20 cellular contexts compared by ENCODE assay signal in genomic region chr12:32000373-32001005, GRCh38.
"Had no signal": no experiment of that assay in that cellular context is flagged by ENCODE, and none has a peak within 500 bp of the region (broad histone marks: within the 10 kb centered on the region; RNA-seq: fewer than 3 reads in every experiment).

No MANE protein-coding gene starts in this region.

- H3K27ac ChIP-seq: heart right ventricle, left ventricle myocardium inferior, neural progenitor cell, ovary, SK-N-MC, stomach had no signal

- DNase-seq: activated CD4-positive, alpha-beta T cell treated with anti-CD3 and anti-CD28 coated beads, Interleukin-2, amount 50 U/mL, for 1 hour; activated CD4-positive, CD25-positive, alpha-beta regulatory T cell treated with anti-CD3 and anti-CD28 coated beads, Interleukin-2, amount 50 U/mL, for 72 hours; activated naive CD4-positive, alpha-beta T cell treated with Interleukin-2 at 50 U/mL for 16 hours; activated T-cell treated with anti-CD3 and anti-CD28 coated beads for 4 hours; amniotic stem cell; effector CD4-positive, alpha-beta T cell; heart right ventricle; left ventricle myocardium inferior; mammary epithelial cell; midbrain; ovary; stimulated activated CD4-positive, alpha-beta T cell treated with anti-CD3 and anti-CD28 coated beads, Interleukin-4, amount 100 ng/mL, for 1 hour; stomach had no signal

- H3K4me1 Mint-ChIP-seq: neural progenitor cell had no signal

- ATAC-seq: esophagus mucosa, heart right ventricle, sciatic nerve had no signal

- H3K27me3 Mint-ChIP-seq: type B pancreatic cell had no signal

- H3K36me3 ChIP-seq: ovary had no signal

- H3K9me3 Mint-ChIP-seq: neural progenitor cell; T-helper 2 cell treated with Interferon-gamma antibody and Interleukin-4, amounts not matched to agents 5 μg/mL and 100 μg/mL, for 36 hours; type B pancreatic cell had no signal

- H2AFZ ChIP-seq: neural progenitor cell had no signal

- H3K4me3 Mint-ChIP-seq: neural progenitor cell; T-helper 2 cell treated with Interferon-gamma antibody and Interleukin-4, amounts not matched to agents 5 μg/mL and 100 μg/mL, for 36 hours; type B pancreatic cell had no signal

- H3K4me2 ChIP-seq: neural progenitor cell, smooth muscle cell had no signal

- H3K9me3 ChIP-seq: heart right ventricle, left ventricle myocardium inferior, ovary, stomach had no signal

- H3K27ac Mint-ChIP-seq: neural progenitor cell; T-helper 2 cell treated with Interferon-gamma antibody and Interleukin-4, amounts not matched to agents 5 μg/mL and 100 μg/mL, for 36 hours; type B pancreatic cell had no signal

- H3K27me3 ChIP-seq: heart right ventricle, neural progenitor cell, ovary, stomach had no signal

- H3K4me1 ChIP-seq: neural progenitor cell, stomach had no signal

- H3K4me3 ChIP-seq: heart right ventricle, left ventricle myocardium inferior, neural progenitor cell, ovary, SK-N-MC, smooth muscle cell, stomach had no signal

- H3K9ac ChIP-seq: neural progenitor cell had no signal
